ENCODE assay signal across 27 cellular contexts in the genomic region with DNA sequence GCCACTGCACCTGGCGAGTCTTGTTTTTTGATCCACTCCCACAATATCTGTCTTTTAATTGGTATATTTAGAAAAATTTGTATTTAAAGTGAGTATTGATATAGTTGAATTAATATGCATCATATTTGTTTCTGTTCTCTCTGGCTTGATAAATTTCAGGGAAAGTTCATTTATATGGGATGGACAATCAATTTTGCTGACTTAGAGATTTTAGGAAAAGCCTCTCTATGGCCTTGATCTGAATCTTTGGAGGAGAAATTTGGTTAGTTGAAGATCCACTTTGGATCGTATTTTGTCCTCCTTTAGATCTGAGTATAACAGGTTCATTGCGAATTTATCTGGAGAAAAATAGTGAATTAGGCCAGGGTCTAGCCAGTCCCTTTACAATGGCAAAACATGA.
"Had no signal": no experiment of that assay in that cellular context is flagged by ENCODE, and none has a peak within 500 bp of the region (broad histone marks: within the 10 kb centered on the region; RNA-seq: fewer than 3 reads in every experiment).

No MANE protein-coding gene starts in this region.

- H3K27me3 ChIP-seq: colonic mucosa, dorsolateral prefrontal cortex, esophagus muscularis mucosa, esophagus squamous epithelium, foreskin keratinocyte, gastrocnemius medialis, heart left ventricle, heart right ventricle, hepatocyte had no signal

- H3K4me1 ChIP-seq: colonic mucosa, gastrocnemius medialis, gastroesophageal sphincter had no signal

- H3K4me2 ChIP-seq: hepatocyte had no signal

- H3K79me2 ChIP-seq: hepatocyte had no signal

- FAIRE-seq: endometrium, frontal cortex had no signal

- H3K4me3 ChIP-seq: colonic mucosa, coronary artery, dorsolateral prefrontal cortex, esophagus muscularis mucosa, esophagus squamous epithelium, gastrocnemius medialis, gastroesophageal sphincter, heart left ventricle, heart right ventricle, hepatocyte had no signal

- H3K27ac ChIP-seq: colonic mucosa, coronary artery, dorsolateral prefrontal cortex, epithelial cell of prostate, esophagus muscularis mucosa, esophagus squamous epithelium, foreskin keratinocyte, gastrocnemius medialis, gastroesophageal sphincter, heart left ventricle, hepatocyte had no signal

- ATAC-seq: effector memory CD8-positive, alpha-beta T cell; esophagus mucosa; foreskin keratinocyte; gastrocnemius medialis; gastroesophageal sphincter; heart left ventricle; heart right ventricle had no signal

- H2AFZ ChIP-seq: hepatocyte had no signal

- H3K9me3 ChIP-seq: colonic mucosa, esophagus squamous epithelium, gastrocnemius medialis had no signal

- DNase-seq: colonic mucosa; cortex of kidney; dermis blood vessel endothelial cell; dorsolateral prefrontal cortex; effector CD4-positive, alpha-beta T cell; effector CD8-positive, alpha-beta T cell; effector memory CD4-positive, alpha-beta T cell; effector memory CD8-positive, alpha-beta T cell; endodermal cell; erythroblast; esophagus squamous epithelium; foreskin fibroblast; foreskin keratinocyte; foreskin melanocyte; gastrocnemius medialis; glutamatergic neuron; head of caudate nucleus; heart left ventricle; heart right ventricle had no signal

- H3K36me3 ChIP-seq: colonic mucosa, esophagus muscularis mucosa, esophagus squamous epithelium, gastrocnemius medialis, gastroesophageal sphincter, heart left ventricle, heart right ventricle had no signal
